In the genomic region with DNA sequence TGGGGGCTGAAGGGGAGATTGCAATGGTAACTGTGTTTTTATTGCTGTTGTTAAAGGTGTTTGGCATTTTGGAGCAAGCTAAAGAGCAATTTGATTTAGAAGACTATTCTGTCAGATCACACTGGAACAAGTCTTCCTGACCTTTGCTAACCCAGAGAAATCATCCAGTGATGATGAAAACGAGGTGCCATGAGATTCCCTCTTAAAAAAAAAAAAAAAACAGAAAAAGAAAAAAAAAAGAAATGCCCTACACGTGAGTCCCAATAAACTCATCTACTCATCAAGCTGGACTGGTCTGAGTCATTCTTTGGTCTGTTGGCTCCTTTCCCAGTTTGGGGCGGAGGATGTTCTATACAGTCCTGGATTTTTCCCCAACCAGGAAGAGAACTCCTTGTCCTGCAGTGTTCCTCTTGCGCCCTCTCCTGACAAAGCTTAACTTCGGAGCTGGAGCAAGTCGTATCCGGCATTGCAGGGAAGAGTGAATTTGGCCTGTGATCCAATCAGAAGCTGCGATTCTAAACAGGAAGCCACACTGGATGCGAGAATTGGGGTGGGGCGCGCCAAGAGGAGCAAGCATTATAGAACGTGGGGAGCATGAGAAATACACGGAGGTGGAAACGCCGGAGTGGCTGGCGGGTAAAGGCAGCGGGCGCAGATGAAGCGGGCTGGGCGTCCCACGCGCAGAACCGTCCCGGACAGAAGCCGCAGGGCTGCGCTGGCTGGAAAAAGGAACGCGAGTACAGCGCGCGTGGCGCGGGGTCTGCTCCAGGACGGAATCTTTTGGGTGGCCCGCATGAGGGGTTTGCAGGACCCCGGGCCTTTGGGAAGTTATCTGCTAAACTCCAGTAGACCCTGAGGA, we compare ENCODE assay signal across 1 cellular context.
TF ChIP-seq lines count a peak whose summit lies in the region.

No MANE protein-coding gene starts in this region.

TF ChIP-seq in K562, 482 proteins besides CTCF, POLR2A, EP300 and RAD21 (continued from another document and continues in another):
- TF ChIP-seq, protein P1, sequence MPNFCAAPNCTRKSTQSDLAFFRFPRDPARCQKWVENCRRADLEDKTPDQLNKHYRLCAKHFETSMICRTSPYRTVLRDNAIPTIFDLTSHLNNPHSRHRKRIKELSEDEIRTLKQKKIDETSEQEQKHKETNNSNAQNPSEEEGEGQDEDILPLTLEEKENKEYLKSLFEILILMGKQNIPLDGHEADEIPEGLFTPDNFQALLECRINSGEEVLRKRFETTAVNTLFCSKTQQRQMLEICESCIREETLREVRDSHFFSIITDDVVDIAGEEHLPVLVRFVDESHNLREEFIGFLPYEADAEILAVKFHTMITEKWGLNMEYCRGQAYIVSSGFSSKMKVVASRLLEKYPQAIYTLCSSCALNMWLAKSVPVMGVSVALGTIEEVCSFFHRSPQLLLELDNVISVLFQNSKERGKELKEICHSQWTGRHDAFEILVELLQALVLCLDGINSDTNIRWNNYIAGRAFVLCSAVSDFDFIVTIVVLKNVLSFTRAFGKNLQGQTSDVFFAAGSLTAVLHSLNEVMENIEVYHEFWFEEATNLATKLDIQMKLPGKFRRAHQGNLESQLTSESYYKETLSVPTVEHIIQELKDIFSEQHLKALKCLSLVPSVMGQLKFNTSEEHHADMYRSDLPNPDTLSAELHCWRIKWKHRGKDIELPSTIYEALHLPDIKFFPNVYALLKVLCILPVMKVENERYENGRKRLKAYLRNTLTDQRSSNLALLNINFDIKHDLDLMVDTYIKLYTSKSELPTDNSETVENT (CRISPR knock-in tag; IDR thresholded peaks at IDR 0.05) = peak; percentile 52; the same call in 1 of the 2 replicates
- TF ChIP-seq NFE2 (IDR thresholded peaks at IDR 0.05; ENCODE audit: low read depth) = peak; percentile 80
- TF ChIP-seq, protein P2, sequence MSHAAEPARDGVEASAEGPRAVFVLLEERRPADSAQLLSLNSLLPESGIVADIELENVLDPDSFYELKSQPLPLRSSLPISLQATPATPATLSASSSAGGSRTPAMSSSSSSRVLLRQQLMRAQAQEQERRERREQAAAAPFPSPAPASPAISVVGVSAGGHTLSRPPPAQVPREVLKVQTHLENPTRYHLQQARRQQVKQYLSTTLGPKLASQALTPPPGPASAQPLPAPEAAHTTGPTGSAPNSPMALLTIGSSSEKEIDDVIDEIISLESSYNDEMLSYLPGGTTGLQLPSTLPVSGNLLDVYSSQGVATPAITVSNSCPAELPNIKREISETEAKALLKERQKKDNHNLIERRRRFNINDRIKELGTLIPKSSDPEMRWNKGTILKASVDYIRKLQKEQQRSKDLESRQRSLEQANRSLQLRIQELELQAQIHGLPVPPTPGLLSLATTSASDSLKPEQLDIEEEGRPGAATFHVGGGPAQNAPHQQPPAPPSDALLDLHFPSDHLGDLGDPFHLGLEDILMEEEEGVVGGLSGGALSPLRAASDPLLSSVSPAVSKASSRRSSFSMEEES (CRISPR knock-in tag; IDR thresholded peaks at IDR 0.05) = no peak
- TF ChIP-seq, protein P3, sequence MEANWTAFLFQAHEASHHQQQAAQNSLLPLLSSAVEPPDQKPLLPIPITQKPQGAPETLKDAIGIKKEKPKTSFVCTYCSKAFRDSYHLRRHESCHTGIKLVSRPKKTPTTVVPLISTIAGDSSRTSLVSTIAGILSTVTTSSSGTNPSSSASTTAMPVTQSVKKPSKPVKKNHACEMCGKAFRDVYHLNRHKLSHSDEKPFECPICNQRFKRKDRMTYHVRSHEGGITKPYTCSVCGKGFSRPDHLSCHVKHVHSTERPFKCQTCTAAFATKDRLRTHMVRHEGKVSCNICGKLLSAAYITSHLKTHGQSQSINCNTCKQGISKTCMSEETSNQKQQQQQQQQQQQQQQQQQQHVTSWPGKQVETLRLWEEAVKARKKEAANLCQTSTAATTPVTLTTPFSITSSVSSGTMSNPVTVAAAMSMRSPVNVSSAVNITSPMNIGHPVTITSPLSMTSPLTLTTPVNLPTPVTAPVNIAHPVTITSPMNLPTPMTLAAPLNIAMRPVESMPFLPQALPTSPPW (CRISPR knock-in tag; IDR thresholded peaks at IDR 0.05) = peak; percentile 67
- no peak for TF ChIP-seq TEAD2 (tag; IDR thresholded peaks at IDR 0.05)
- no peak for TF ChIP-seq PTRF (tag; IDR thresholded peaks at IDR 0.05)
- TF ChIP-seq SMAD4 (CRISPR knock-in tag; conservative IDR thresholded peaks at IDR 0.05) = no peak
- TF ChIP-seq NELFE (IDR thresholded peaks at IDR 0.05; ENCODE audit: insufficient read depth, insufficient read length) = no peak
- TF ChIP-seq, protein P4, sequence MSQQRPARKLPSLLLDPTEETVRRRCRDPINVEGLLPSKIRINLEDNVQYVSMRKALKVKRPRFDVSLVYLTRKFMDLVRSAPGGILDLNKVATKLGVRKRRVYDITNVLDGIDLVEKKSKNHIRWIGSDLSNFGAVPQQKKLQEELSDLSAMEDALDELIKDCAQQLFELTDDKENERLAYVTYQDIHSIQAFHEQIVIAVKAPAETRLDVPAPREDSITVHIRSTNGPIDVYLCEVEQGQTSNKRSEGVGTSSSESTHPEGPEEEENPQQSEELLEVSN (IDR thresholded peaks at IDR 0.05; ENCODE audit: borderline replicate concordance in 1 of 2, extremely low read depth in 1 of 2, insufficient read depth in 1 of 2, insufficient read length in 1 of 2, low read depth in 1 of 2, low read length in 1 of 2, poor library complexity in 1 of 2, severe bottlenecking in 1 of 2) = peak; percentile 44 to 69
- TF ChIP-seq MAFK (IDR thresholded peaks at IDR 0.05; ENCODE audit: low read length) = peak; percentile 51; the same call in 1 of the 2 replicates
- TF ChIP-seq NCOR1 (IDR thresholded peaks at IDR 0.05) = 0 out of 2 replicates have a peak, but pooled peaks have one; percentile 6
- TF ChIP-seq, protein P5, sequence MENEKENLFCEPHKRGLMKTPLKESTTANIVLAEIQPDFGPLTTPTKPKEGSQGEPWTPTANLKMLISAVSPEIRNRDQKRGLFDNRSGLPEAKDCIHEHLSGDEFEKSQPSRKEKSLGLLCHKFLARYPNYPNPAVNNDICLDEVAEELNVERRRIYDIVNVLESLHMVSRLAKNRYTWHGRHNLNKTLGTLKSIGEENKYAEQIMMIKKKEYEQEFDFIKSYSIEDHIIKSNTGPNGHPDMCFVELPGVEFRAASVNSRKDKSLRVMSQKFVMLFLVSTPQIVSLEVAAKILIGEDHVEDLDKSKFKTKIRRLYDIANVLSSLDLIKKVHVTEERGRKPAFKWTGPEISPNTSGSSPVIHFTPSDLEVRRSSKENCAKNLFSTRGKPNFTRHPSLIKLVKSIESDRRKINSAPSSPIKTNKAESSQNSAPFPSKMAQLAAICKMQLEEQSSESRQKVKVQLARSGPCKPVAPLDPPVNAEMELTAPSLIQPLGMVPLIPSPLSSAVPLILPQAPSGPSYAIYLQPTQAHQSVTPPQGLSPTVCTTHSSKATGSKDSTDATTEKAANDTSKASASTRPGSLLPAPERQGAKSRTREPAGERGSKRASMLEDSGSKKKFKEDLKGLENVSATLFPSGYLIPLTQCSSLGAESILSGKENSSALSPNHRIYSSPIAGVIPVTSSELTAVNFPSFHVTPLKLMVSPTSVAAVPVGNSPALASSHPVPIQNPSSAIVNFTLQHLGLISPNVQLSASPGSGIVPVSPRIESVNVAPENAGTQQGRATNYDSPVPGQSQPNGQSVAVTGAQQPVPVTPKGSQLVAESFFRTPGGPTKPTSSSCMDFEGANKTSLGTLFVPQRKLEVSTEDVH (IDR thresholded peaks at IDR 0.05; ENCODE audit: low read depth, partially characterized antibody) = peak; percentile 68
- TF ChIP-seq SMARCE1 (IDR thresholded peaks at IDR 0.05) = peak; percentile 92
- no peak for TF ChIP-seq ZNF77 (CRISPR knock-in tag; IDR thresholded peaks at IDR 0.05)
- TF ChIP-seq, protein P6, sequence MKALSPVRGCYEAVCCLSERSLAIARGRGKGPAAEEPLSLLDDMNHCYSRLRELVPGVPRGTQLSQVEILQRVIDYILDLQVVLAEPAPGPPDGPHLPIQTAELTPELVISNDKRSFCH (CRISPR knock-in tag; IDR thresholded peaks at IDR 0.05) = no peak
- TF ChIP-seq, protein P6 (tag; IDR thresholded peaks at IDR 0.05) = no peak
- TF ChIP-seq PURB (CRISPR knock-in tag; IDR thresholded peaks at IDR 0.05; ENCODE audit: low read depth) = no peak
- TF ChIP-seq BCOR (IDR thresholded peaks at IDR 0.05) = peak; percentile 76
- TF ChIP-seq SIN3A (IDR thresholded peaks at IDR 0.05; ENCODE audit: borderline replicate concordance in 2 of 2, control insufficient read depth in 1 of 2, low read depth in 2 of 2, low read length in 2 of 2) = peak in 1 of 2 experiments; percentile 51; a peak in 2 of 4 replicates
- peak; percentile 53; the same call in 1 of the 2 replicates for TF ChIP-seq MAFF (IDR thresholded peaks at IDR 0.05; ENCODE audit: low read length)
- TF ChIP-seq TAL1 (IDR thresholded peaks at IDR 0.05) = 0 out of 2 replicates have a peak, but pooled peaks have one; percentile 16
- peak; percentile 71 for TF ChIP-seq MAFG (tag; conservative IDR thresholded peaks at IDR 0.05)
- TF ChIP-seq MXI1 (IDR thresholded peaks at IDR 0.05; ENCODE audit: low read depth, low read length) = peak; percentile 28; the same call in 1 of the 2 replicates
- peak; percentile 45 for TF ChIP-seq BRD9 (IDR thresholded peaks at IDR 0.05; ENCODE audit: low read depth, partially characterized antibody)
- peak; percentile 46; the same call in 1 of the 2 replicates for TF ChIP-seq SUPT5H (IDR thresholded peaks at IDR 0.05)
- peak; percentile 65 for TF ChIP-seq POLR2G (IDR thresholded peaks at IDR 0.05; ENCODE audit: low read depth, low read length)
- TF ChIP-seq CREB1 (IDR thresholded peaks at IDR 0.05) = no peak
- TF ChIP-seq CREB1 (CRISPR knock-in tag; IDR thresholded peaks at IDR 0.05) = no peak
- peak; percentile 89 for TF ChIP-seq ETV5 (CRISPR knock-in tag; IDR thresholded peaks at IDR 0.05; ENCODE audit: low read depth)
- TF ChIP-seq EP400 (IDR thresholded peaks at IDR 0.05) = peak; percentile 67
- peak; percentile 25 for TF ChIP-seq NEUROD1 (IDR thresholded peaks at IDR 0.05; ENCODE audit: borderline replicate concordance, low read depth, low read length, partially characterized antibody)
- TF ChIP-seq KLF1 (tag; IDR thresholded peaks at IDR 0.05) = 0 out of 2 replicates have a peak, but pooled peaks have one; percentile 51
- peak; percentile 92 for TF ChIP-seq SMARCA4 (IDR thresholded peaks at IDR 0.05)
- peak; percentile 12 for TF ChIP-seq DACH1 (IDR thresholded peaks at IDR 0.05; ENCODE audit: partially characterized antibody)
- peak; percentile 69 to 73; a peak in 3 of 4 replicates for TF ChIP-seq ARNT (IDR thresholded peaks at IDR 0.05)
- peak; percentile 52 to 76 for TF ChIP-seq TRIM24 (IDR thresholded peaks at IDR 0.05)
- TF ChIP-seq SRF (CRISPR knock-in tag; IDR thresholded peaks at IDR 0.05) = peak in 1 of 2 experiments; percentile 35; a peak in 1 of 4 replicates
- TF ChIP-seq HNRNPLL (IDR thresholded peaks at IDR 0.05; ENCODE audit: low read depth, low read length, poor library complexity, severe bottlenecking) = no peak
